In the genomic region with DNA sequence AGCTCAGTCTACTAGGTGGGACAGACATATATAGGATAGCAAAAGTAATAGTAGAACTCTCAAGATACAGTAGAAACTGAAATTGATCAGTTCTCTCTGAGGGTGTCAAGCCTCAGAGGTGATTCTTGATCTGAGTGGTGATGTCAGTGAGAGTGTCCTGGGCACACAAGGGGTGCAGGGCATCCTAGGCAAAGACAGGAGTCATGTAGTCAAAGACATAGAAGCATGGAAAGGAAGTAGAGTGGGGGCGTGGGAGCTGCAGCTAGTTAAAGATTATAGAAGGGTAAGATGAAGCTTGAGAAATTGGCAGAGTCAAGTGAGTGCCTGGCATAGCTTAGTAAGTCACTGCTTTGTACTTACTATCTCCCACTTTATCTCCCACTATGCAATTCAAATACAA, we compare ENCODE assay signal across 10 cellular contexts. TPM values are rescaled to one million over a fixed set of nuclear protein-coding genes. Genes with fewer than 3 reads are reported as not detected.
DNase-seq lines count a peak whose midpoint lies in the region; ATAC-seq and TF ChIP-seq lines count a peak whose summit lies in the region.
"Had no signal": no experiment of that assay in that cellular context is flagged by ENCODE, and none has a peak within 500 bp of the region (broad histone marks: within the 10 kb centered on the region; RNA-seq: fewer than 3 reads in every experiment).

No MANE protein-coding gene starts in this region.

- peaks cover 30% of the 10 kb centered on the region for H3K4me1 ChIP-seq in GM23248 (ENCODE audit: insufficient read depth)
- H3K4me1 ChIP-seq in gastrocnemius medialis: no peaks in the 10 kb centered on the region

- H3K9me2 ChIP-seq in GM23248 (ENCODE audit: insufficient read depth): no peaks in the 10 kb centered on the region

- H3K9me3 ChIP-seq in GM23248 (ENCODE audit: low read depth): no peaks in the 10 kb centered on the region
- H3K9me3 ChIP-seq in gastrocnemius medialis: no peaks in the 10 kb centered on the region

- ATAC-seq in GM19023 (IDR thresholded peaks at IDR 0.05; ENCODE audit: unreplicated experiment) (peak; percentile 96), gastrocnemius medialis (no peak)

- H4K20me1 ChIP-seq in GM23248 (ENCODE audit: insufficient read depth): no peaks in the 10 kb centered on the region

- DNase-seq in GM23248 (peak; percentile 22), HK-2 (ENCODE audit: unreplicated experiment) (peak; percentile 51), renal cortical epithelial cell (ENCODE audit: low read depth) (peak; percentile 93), SW480 (ENCODE audit: low spot score) (no peak), gastrocnemius medialis (no peak), cardiac septum (ENCODE audit: low spot score) (no peak)
- DNase-seq in activated CD4-positive, CD25-positive, alpha-beta regulatory T cell (lab: John Stamatoyannopoulos, UW): no peak
- DNase-seq: foreskin melanocyte, retina had no signal

- H3K27me3 ChIP-seq in GM23248 (replicated peaks; ENCODE audit: insufficient read depth) (no peaks in the 10 kb centered on the region), gastrocnemius medialis (no peaks in the 10 kb centered on the region)

- H3K36me3 ChIP-seq in GM23248 (ENCODE audit: low read depth) (no peaks in the 10 kb centered on the region), gastrocnemius medialis (no peaks in the 10 kb centered on the region)

- H3F3A ChIP-seq in GM23248 (ENCODE audit: insufficient read depth): peaks cover 25% of the 10 kb centered on the region

- WGBS in GM23248 (ENCODE audit: low coverage in 1 of 2, low lambda C conversion rate in 2 of 2, missing lambda C conversion rate in 2 of 2), 2 experiments: 100% methylated on average over 1 of the region's 1 CpG

- in situ Hi-C loops in GM23248 (cut with MboI): no loop called here
- in situ Hi-C loops in gastrocnemius medialis (cut with MboI; ENCODE audit: low sequenced_read_pairs in 4 of 4): loop anchor here in 1 of 4 donors (25.0 kb wide), 1 partner anchor 764 kb away; the partner anchor contains the start of genes GLMN and RPAP2

- no peak overlapping the region for H3K27ac ChIP-seq in GM23248
- no peak overlapping the region for H3K27ac ChIP-seq in gastrocnemius medialis

- H3K4me3 ChIP-seq in GM23248 (no peak overlapping the region), gastrocnemius medialis (no peak overlapping the region)

- no peak overlapping the region for H3K9ac ChIP-seq in GM23248

- TF ChIP-seq CTCF in gastrocnemius medialis (IDR thresholded peaks at IDR 0.05 in 4 of 5, conservative IDR thresholded peaks at IDR 0.05 in 1 of 5): no peak

- no peak for TF ChIP-seq POLR2A in gastrocnemius medialis (IDR thresholded peaks at IDR 0.05)

- intact Hi-C loops in gastrocnemius medialis (cut with DNase I; ENCODE audit: low total_unique reads) (no loop called here), cardiac septum (cut with DNase I) (no loop called here)

- no peak overlapping the region for H2AFZ ChIP-seq in GM23248

- H3K4me2 ChIP-seq in GM23248 (ENCODE audit: unreplicated experiment): no peak overlapping the region

- H3K79me2 ChIP-seq in GM23248 (ENCODE audit: insufficient read depth): no peaks in the 10 kb centered on the region

RNA-seq across cellular contexts. Expression of gene CDC7, which starts 22.8 kb away (rescaled TPM):
- 3.0 and 3.5 TPM in 2 replicates for total RNA-seq in GM23248 (2014; rRNA removed; shearing (Covaris generic))
- 3.7 and 4.7 TPM in 2 replicates for polyA plus RNA-seq in GM23248 (2016; fragmentation: Nextera tagmentation; extraction: Ambion mirVana)
- total RNA-seq in renal cortical epithelial cell (4.7 and 6.1 TPM in 2 replicates), gastrocnemius medialis (under 1 TPM in 3 of 4 donors, not detected in 1; 0.10 to 0.44 (median 0.20) TPM), cardiac septum (1.6 TPM)

Comparison
In these comparisons a context has a peak if more than half of its experiments do, and no peak if none do; other contexts are left out.
1. DNase-seq: peak in GM23248 (single experiment), HK-2 (single experiment) and renal cortical epithelial cell (single experiment); none in SW480 (single experiment), gastrocnemius medialis (0 of 2), activated CD4-positive, CD25-positive, alpha-beta regulatory T cell (0 of 4) and cardiac septum (single experiment).